ENCODE assay signal across 19 cellular contexts in the genomic region with DNA sequence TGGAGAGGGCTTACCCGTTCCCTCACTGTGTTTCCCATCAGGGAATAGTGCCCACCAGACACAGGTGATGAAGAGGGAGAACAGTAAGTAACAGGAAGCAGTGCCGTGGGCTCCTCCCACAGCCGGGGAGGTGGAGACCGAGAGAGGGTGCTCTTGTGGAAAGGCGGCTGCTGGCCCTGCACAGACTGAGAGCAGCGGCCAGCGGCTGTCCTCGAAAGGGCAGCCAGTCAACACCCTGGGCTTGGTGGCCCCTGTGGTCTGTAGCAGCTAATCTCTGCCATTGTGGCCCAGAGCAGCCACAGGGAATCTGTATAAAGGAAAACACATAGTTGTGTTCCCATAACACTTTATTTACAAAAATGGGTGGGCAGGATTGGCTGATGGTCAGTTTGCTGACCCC.
"Had no signal": no experiment of that assay in that cellular context is flagged by ENCODE, and none has a peak within 500 bp of the region (broad histone marks: within the 10 kb centered on the region; RNA-seq: fewer than 3 reads in every experiment).

No MANE protein-coding gene starts in this region.

- ATAC-seq: esophagus mucosa; gastrocnemius medialis; heart right ventricle; left lobe of liver; stimulated activated naive CD8-positive, alpha-beta T cell treated with anti-CD3 and anti-CD28 coated beads, Interleukin-15, Interleukin-2, amounts not matched to agents 100 U/mL and 50 U/mL, for 24 hours; upper lobe of right lung had no signal

- H3K4me1 Mint-ChIP-seq: nephron had no signal

- H3K4me3 ChIP-seq: dorsolateral prefrontal cortex, gastrocnemius medialis, heart right ventricle, smooth muscle cell, tibial artery, upper lobe of right lung, vagina had no signal

- H3K4me2 ChIP-seq: smooth muscle cell had no signal

- H3K36me3 ChIP-seq: gastrocnemius medialis, tibial artery, vagina had no signal

- H3K4me3 Mint-ChIP-seq: naive B cell, nephron had no signal

- H3K27me3 ChIP-seq: dorsolateral prefrontal cortex, gastrocnemius medialis, heart right ventricle, tibial artery, upper lobe of right lung, vagina had no signal

- H3K9me3 ChIP-seq: gastrocnemius medialis, heart right ventricle, tibial artery, upper lobe of right lung, vagina had no signal

- H3K4me1 ChIP-seq: tibial artery, upper lobe of right lung, vagina had no signal

- H3K27ac ChIP-seq: dorsolateral prefrontal cortex, gastrocnemius medialis, heart right ventricle, tibial artery, upper lobe of right lung, vagina had no signal

- H3K27ac Mint-ChIP-seq: nephron had no signal

- H3K9me3 Mint-ChIP-seq: naive B cell, nephron had no signal

- H3K27me3 Mint-ChIP-seq: naive B cell had no signal

- DNase-seq: cortex of kidney; dorsolateral prefrontal cortex; effector CD8-positive, alpha-beta T cell; gastrocnemius medialis; heart right ventricle; hypothalamus; islet precursor cell; naive B cell; posterior cingulate gyrus; right cardiac atrium; stimulated activated CD4-positive, alpha-beta T cell treated with anti-CD3 and anti-CD28 coated beads, Interleukin-2, amount 100 ng/mL, for 48 hours; stimulated activated naive CD8-positive, alpha-beta T cell treated with anti-CD3 and anti-CD28 coated beads, Interleukin-15, Interleukin-2, amounts not matched to agents 100 U/mL and 50 U/mL, for 24 hours; tibial artery; upper lobe of right lung had no signal
